In the genomic region with DNA sequence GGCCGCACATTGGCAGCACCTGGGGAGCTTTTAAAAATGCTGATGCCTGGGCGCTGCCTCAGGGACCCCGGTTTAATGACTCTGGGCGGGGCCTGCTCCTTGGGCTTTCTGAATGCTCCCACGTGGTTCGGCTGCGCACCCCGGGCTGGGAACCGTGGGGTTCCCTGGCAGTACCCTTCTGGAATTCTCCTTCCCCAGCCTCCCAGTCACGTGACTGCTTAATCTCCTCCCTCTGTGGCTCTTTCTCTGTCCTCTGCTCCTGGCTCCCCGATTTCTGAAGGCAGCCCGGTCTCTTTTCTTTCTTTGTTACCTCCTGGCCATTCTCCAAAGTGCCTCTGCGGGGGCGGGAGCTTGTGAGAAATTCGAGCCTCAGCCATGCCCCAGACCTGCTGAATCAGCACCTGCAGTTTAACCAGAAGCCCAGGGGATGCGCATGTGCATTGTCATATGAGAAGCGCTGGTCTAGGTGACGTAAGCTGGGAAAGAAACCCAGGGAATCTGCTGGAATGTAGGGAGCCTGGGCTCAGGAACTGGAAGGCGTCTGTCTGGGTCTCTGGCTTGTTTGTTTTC, we compare ENCODE assay signal across 1 cellular context.
A peak's percentile ranks its signal among the peaks of the same experiment; 100 is the strongest.
TF ChIP-seq lines count a peak whose summit lies in the region.

No MANE protein-coding gene starts in this region.

TF ChIP-seq in H1, 55 proteins besides CTCF, POLR2A, EP300 and RAD21 (continued from another document):
- TF ChIP-seq, protein P1, sequence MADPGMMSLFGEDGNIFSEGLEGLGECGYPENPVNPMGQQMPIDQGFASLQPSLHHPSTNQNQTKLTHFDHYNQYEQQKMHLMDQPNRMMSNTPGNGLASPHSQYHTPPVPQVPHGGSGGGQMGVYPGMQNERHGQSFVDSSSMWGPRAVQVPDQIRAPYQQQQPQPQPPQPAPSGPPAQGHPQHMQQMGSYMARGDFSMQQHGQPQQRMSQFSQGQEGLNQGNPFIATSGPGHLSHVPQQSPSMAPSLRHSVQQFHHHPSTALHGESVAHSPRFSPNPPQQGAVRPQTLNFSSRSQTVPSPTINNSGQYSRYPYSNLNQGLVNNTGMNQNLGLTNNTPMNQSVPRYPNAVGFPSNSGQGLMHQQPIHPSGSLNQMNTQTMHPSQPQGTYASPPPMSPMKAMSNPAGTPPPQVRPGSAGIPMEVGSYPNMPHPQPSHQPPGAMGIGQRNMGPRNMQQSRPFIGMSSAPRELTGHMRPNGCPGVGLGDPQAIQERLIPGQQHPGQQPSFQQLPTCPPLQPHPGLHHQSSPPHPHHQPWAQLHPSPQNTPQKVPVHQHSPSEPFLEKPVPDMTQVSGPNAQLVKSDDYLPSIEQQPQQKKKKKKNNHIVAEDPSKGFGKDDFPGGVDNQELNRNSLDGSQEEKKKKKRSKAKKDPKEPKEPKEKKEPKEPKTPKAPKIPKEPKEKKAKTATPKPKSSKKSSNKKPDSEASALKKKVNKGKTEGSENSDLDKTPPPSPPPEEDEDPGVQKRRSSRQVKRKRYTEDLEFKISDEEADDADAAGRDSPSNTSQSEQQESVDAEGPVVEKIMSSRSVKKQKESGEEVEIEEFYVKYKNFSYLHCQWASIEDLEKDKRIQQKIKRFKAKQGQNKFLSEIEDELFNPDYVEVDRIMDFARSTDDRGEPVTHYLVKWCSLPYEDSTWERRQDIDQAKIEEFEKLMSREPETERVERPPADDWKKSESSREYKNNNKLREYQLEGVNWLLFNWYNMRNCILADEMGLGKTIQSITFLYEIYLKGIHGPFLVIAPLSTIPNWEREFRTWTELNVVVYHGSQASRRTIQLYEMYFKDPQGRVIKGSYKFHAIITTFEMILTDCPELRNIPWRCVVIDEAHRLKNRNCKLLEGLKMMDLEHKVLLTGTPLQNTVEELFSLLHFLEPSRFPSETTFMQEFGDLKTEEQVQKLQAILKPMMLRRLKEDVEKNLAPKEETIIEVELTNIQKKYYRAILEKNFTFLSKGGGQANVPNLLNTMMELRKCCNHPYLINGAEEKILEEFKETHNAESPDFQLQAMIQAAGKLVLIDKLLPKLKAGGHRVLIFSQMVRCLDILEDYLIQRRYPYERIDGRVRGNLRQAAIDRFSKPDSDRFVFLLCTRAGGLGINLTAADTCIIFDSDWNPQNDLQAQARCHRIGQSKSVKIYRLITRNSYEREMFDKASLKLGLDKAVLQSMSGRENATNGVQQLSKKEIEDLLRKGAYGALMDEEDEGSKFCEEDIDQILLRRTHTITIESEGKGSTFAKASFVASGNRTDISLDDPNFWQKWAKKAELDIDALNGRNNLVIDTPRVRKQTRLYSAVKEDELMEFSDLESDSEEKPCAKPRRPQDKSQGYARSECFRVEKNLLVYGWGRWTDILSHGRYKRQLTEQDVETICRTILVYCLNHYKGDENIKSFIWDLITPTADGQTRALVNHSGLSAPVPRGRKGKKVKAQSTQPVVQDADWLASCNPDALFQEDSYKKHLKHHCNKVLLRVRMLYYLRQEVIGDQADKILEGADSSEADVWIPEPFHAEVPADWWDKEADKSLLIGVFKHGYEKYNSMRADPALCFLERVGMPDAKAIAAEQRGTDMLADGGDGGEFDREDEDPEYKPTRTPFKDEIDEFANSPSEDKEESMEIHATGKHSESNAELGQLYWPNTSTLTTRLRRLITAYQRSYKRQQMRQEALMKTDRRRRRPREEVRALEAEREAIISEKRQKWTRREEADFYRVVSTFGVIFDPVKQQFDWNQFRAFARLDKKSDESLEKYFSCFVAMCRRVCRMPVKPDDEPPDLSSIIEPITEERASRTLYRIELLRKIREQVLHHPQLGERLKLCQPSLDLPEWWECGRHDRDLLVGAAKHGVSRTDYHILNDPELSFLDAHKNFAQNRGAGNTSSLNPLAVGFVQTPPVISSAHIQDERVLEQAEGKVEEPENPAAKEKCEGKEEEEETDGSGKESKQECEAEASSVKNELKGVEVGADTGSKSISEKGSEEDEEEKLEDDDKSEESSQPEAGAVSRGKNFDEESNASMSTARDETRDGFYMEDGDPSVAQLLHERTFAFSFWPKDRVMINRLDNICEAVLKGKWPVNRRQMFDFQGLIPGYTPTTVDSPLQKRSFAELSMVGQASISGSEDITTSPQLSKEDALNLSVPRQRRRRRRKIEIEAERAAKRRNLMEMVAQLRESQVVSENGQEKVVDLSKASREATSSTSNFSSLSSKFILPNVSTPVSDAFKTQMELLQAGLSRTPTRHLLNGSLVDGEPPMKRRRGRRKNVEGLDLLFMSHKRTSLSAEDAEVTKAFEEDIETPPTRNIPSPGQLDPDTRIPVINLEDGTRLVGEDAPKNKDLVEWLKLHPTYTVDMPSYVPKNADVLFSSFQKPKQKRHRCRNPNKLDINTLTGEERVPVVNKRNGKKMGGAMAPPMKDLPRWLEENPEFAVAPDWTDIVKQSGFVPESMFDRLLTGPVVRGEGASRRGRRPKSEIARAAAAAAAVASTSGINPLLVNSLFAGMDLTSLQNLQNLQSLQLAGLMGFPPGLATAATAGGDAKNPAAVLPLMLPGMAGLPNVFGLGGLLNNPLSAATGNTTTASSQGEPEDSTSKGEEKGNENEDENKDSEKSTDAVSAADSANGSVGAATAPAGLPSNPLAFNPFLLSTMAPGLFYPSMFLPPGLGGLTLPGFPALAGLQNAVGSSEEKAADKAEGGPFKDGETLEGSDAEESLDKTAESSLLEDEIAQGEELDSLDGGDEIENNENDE (IDR thresholded peaks at IDR 0.05; ENCODE audit: insufficient replicate concordance, low read length) = no peak
- no peak for TF ChIP-seq BRCA1 (IDR thresholded peaks at IDR 0.05; ENCODE audit: low read depth, low read length)
- peak; percentile 76 for TF ChIP-seq TEAD4 (IDR thresholded peaks at IDR 0.05; ENCODE audit: low read depth, low read length)
- no peak for TF ChIP-seq SIRT6 (IDR thresholded peaks at IDR 0.05; ENCODE audit: low read length)
- no peak for TF ChIP-seq TBP (IDR thresholded peaks at IDR 0.05; ENCODE audit: low read depth, low read length)
- TF ChIP-seq HDAC2 (IDR thresholded peaks at IDR 0.05; ENCODE audit: borderline replicate concordance in 1 of 2, low read depth in 2 of 2, low read length in 2 of 2) = 0 out of 4 replicates have a peak, but pooled peaks of 1 of the 2 experiments have one; percentile 35
- TF ChIP-seq, protein P2, sequence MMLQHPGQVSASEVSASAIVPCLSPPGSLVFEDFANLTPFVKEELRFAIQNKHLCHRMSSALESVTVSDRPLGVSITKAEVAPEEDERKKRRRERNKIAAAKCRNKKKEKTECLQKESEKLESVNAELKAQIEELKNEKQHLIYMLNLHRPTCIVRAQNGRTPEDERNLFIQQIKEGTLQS (IDR thresholded peaks at IDR 0.05; ENCODE audit: insufficient read depth, low read depth, low read length) = no peak
- TF ChIP-seq, protein P3, sequence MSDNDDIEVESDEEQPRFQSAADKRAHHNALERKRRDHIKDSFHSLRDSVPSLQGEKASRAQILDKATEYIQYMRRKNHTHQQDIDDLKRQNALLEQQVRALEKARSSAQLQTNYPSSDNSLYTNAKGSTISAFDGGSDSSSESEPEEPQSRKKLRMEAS (IDR thresholded peaks at IDR 0.05) = peak; percentile 63; the same call in 1 of the 2 replicates
- TF ChIP-seq, protein P4, sequence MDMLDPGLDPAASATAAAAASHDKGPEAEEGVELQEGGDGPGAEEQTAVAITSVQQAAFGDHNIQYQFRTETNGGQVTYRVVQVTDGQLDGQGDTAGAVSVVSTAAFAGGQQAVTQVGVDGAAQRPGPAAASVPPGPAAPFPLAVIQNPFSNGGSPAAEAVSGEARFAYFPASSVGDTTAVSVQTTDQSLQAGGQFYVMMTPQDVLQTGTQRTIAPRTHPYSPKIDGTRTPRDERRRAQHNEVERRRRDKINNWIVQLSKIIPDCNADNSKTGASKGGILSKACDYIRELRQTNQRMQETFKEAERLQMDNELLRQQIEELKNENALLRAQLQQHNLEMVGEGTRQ (IDR thresholded peaks at IDR 0.05; ENCODE audit: low read length) = peak; percentile 84
- TF ChIP-seq BACH1 (IDR thresholded peaks at IDR 0.05; ENCODE audit: low read length) = 0 out of 2 replicates have a peak, but pooled peaks have one; percentile 40
- TF ChIP-seq CREB1 (IDR thresholded peaks at IDR 0.05) = peak; percentile 72; the same call in 1 of the 2 replicates
- TF ChIP-seq JUN (IDR thresholded peaks at IDR 0.05; ENCODE audit: low read depth, low read length) = 0 out of 2 replicates have a peak, but pooled peaks have one; percentile 29
- no peak for TF ChIP-seq YY1 (IDR thresholded peaks at IDR 0.05; ENCODE audit: low read depth, low read length)
- 0 out of 2 replicates have a peak, but pooled peaks have one; percentile 31 for TF ChIP-seq KDM1A (IDR thresholded peaks at IDR 0.05; ENCODE audit: borderline replicate concordance, low read length)
- TF ChIP-seq SP1 (IDR thresholded peaks at IDR 0.05; ENCODE audit: low read depth, low read length) = peak; percentile 60
- no peak for TF ChIP-seq NANOG (IDR thresholded peaks at IDR 0.05; ENCODE audit: insufficient read depth, low read depth, low read length, poor library complexity, severe bottlenecking)
- no peak for TF ChIP-seq CHD1 (IDR thresholded peaks at IDR 0.05; ENCODE audit: low read depth, low read length)
- TF ChIP-seq JUND (IDR thresholded peaks at IDR 0.05; ENCODE audit: low read length) = 0 out of 2 replicates have a peak, but pooled peaks have one; percentile 10
- TF ChIP-seq ZNF274 (IDR thresholded peaks at IDR 0.05; ENCODE audit: borderline replicate concordance, extremely low read depth, low read length) = no peak
- peak; percentile 94 for TF ChIP-seq MAFK (IDR thresholded peaks at IDR 0.05; ENCODE audit: low read depth, low read length)
- peak; percentile 40 for TF ChIP-seq NRF1 (IDR thresholded peaks at IDR 0.05; ENCODE audit: low read depth, low read length)
- no peak for TF ChIP-seq POLR2AphosphoS5 (IDR thresholded peaks at IDR 0.05; ENCODE audit: low read depth, low read length)
